1 cellular context compared by ENCODE assay signal in the genomic region with DNA sequence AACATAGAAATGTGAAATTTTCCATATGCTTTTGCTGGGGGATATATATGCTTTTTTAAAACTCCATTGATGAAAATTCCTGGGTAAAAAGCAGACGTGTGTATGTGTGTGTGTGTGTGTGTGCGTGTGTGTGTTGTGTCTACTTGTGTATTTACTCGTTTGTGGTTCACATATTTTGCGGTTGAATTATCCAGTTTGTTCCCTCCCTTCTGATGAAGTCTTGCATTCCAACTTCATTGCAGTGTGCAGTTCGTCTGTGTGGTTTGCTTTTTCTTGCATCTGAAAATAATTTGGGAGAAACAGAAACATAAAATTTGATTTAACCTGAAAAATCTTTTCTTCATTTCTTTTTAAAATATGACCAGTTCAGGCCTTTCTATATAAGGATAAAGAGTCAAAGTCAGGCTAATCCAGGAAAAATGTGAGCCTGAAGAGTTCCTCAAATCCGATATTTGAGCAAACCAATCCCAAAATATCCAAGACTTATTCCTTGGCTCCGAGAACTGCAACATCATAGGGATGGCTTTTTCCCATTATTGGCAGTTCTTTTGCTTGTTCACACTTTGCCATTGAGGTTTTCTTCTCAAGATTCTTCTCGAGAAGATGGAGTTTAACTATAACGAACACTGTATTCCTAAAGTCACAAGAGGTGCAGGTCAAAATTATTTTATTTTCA.
TF ChIP-seq lines count a peak whose summit lies in the region.

No MANE protein-coding gene starts in this region.

TF ChIP-seq in IMR-90, 13 proteins besides CTCF, POLR2A, EP300 and RAD21:
- TF ChIP-seq RCOR1 (IDR thresholded peaks at IDR 0.05; ENCODE audit: insufficient replicate concordance, low read length): no peak
- 0 out of 2 replicates have a peak, but pooled peaks have one; percentile 32 for TF ChIP-seq FOS (IDR thresholded peaks at IDR 0.05; ENCODE audit: low read depth, low read length)
- TF ChIP-seq SMC3 (IDR thresholded peaks at IDR 0.05; ENCODE audit: low read depth, low read length): peak; percentile 2; the same call in 1 of the 2 replicates
